ENCODE assay signal across 17 cellular contexts in the genomic region with DNA sequence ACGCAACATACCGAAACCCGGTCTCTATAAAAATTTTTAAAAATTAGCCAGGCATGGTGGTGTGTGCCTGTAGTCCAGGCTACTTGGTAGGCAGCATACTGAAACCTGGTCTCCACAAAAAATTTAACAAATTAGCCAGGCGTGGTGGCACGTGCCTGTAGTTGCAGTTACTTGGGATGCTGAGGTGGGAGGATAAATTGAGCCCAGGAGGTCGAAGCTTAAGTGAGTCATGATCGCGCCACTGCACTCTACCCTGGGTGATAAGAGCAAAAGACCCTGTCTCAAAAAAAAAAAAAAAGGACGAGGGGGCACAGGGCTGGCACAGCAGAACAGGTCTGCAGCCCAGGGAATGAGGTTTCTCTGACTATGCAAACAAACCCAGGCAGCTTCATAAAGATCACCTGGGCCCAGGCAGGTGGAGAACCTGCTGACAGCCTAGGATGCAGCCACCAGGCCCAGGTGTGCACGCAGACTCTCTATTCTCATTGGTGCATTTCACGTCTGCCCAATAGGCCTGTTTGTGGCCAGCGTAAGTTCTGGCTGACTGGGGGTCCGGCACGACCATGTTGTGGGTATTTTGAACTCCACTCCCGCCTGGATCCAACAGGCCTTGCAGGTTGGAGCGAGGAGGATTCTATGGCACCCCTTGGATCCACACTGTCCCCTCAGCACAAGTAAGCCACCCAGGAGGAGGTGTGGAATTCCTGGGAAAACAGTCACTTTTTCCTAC.
A peak's percentile ranks its signal among the peaks of the same experiment; 100 is the strongest.
DNase-seq lines count a peak whose midpoint lies in the region; ATAC-seq, FAIRE-seq and TF ChIP-seq lines count a peak whose summit lies in the region.
"Had no signal": no experiment of that assay in that cellular context is flagged by ENCODE, and none has a peak within 500 bp of the region (broad histone marks: within the 10 kb centered on the region; RNA-seq: fewer than 3 reads in every experiment).

No MANE protein-coding gene starts in this region.

- H3K4me3 ChIP-seq in HepG2 (replicated peaks in 1 of 3; ENCODE audit: insufficient read depth in 1 of 3, low read depth in 2 of 3, low read length in 3 of 3) (no peak overlapping the region), aorta (ENCODE audit: low read length in 2 of 2) (no peak overlapping the region)
- H3K4me3 ChIP-seq in effector memory CD4-positive, alpha-beta T cell (ENCODE audit: insufficient read depth, low read depth, low read length, poor library complexity, severe bottlenecking), result no peak overlapping the region
- H3K4me3 ChIP-seq: K562, Peyer's patch had no signal

- no peak for TF ChIP-seq POLR2A in HepG2 (IDR thresholded peaks at IDR 0.05; ENCODE audit: insufficient read depth in 1 of 2, low read depth in 2 of 2, low read length in 2 of 2)

- 42% methylated on average over 16 of the region's 16 CpGs for WGBS in HepG2 (ENCODE audit: low lambda C conversion rate)
- WGBS in aorta, 2 donors, result 90 to 93% methylated on average over 16 of the region's 16 CpGs

- no peak for TF ChIP-seq CTCF in HepG2 (CRISPR knock-in tag; IDR thresholded peaks at IDR 0.05)

- H3K9ac ChIP-seq in HepG2 (ENCODE audit: insufficient read depth, low read depth, low read length), result no peak overlapping the region
- H3K9ac ChIP-seq: SK-N-SH had no signal

- POLR2A ChIA-PET in HepG2 (lab: Yijun Ruan, JAX), result no interaction called here

- H3K36me3 ChIP-seq in HepG2 (replicated peaks in 1 of 2; ENCODE audit: control insufficient read depth in 1 of 2, insufficient read depth in 2 of 2, low read length in 2 of 2), result no peaks in the 10 kb centered on the region
- no peaks in the 10 kb centered on the region for H3K36me3 ChIP-seq in aorta (ENCODE audit: control insufficient read depth in 1 of 2, insufficient read depth in 2 of 2, low read length in 1 of 2)
- H3K36me3 ChIP-seq in effector memory CD4-positive, alpha-beta T cell (ENCODE audit: control insufficient read depth, insufficient read depth, low read length), result peaks cover 45% of the 10 kb centered on the region

- TF ChIP-seq RAD21 in HepG2 (CRISPR knock-in tag; IDR thresholded peaks at IDR 0.05), result no peak

- intact Hi-C loops in HepG2 (cut with micrococcal nuclease; ENCODE audit: unreplicated experiment), result no loop called here
- intact Hi-C loops in aorta (cut with DNase I), result loop anchor here (5.0 to 10.0 kb wide), 3 partner anchors 836 to 1419 kb away; a partner anchor contains a TSS

- H3K4me1 ChIP-seq in HepG2 (ENCODE audit: insufficient read depth, low read length) (peaks cover 18% of the 10 kb centered on the region), aorta (ENCODE audit: control insufficient read depth in 1 of 2, insufficient read depth in 2 of 2, low read length in 2 of 2) (no peaks in the 10 kb centered on the region)
- peaks cover 9% of the 10 kb centered on the region for H3K4me1 ChIP-seq in effector memory CD4-positive, alpha-beta T cell (ENCODE audit: control insufficient read depth, insufficient read depth, low read length, poor library complexity, severe bottlenecking)

- H3K27ac ChIP-seq in HepG2 (ENCODE audit: extremely low read length, insufficient read depth, low read length) (no peak overlapping the region), aorta (ENCODE audit: low read depth in 1 of 2, low read length in 2 of 2) (no peak overlapping the region)
- H3K27ac ChIP-seq in effector memory CD4-positive, alpha-beta T cell (ENCODE audit: insufficient read depth, low read length, poor library complexity, severe bottlenecking), result no peak overlapping the region
- H3K27ac ChIP-seq: Peyer's patch had no signal

- no peak for FAIRE-seq in HepG2 (lab: Jason Lieb, UNC)
- FAIRE-seq: K562 had no signal

- no peaks in the 10 kb centered on the region for H4K20me1 ChIP-seq in HepG2 (ENCODE audit: insufficient read depth, low read length)

- TF ChIP-seq EP300 in HepG2 (IDR thresholded peaks at IDR 0.05; ENCODE audit: low read depth in 2 of 2, low read length in 2 of 2) (no peak), HepG2 (CRISPR knock-in tag; IDR thresholded peaks at IDR 0.05; ENCODE audit: borderline replicate concordance) (no peak)

- no peak overlapping the region for H3K4me3 Mint-ChIP-seq in activated T-helper 17 cell treated with anti-CD3 and anti-CD28 coated beads, Interleukin-2, amount 50 U/mL, for 72 hours
- H3K4me3 Mint-ChIP-seq: B cell, H9, T-cell had no signal

- no peaks in the 10 kb centered on the region for H3K9me3 Mint-ChIP-seq in activated T-helper 17 cell treated with anti-CD3 and anti-CD28 coated beads, Interleukin-2, amount 50 U/mL, for 72 hours
- H3K9me3 Mint-ChIP-seq: H9, T-cell had no signal

- H3K4me1 Mint-ChIP-seq in activated T-helper 17 cell treated with anti-CD3 and anti-CD28 coated beads, Interleukin-2, amount 50 U/mL, for 72 hours, result peaks cover 9% of the 10 kb centered on the region

- no peaks in the 10 kb centered on the region for H3K27me3 Mint-ChIP-seq in activated T-helper 17 cell treated with anti-CD3 and anti-CD28 coated beads, Interleukin-2, amount 50 U/mL, for 72 hours
- H3K27me3 Mint-ChIP-seq: B cell, T-cell had no signal

- no peaks in the 10 kb centered on the region for H3K79me2 ChIP-seq in HepG2 (ENCODE audit: insufficient read depth, low read length)

- DNase-seq in NCI-H345 (lab: John Stamatoyannopoulos, UW), result peak; percentile 14
- no peak for DNase-seq in HepG2 (ENCODE audit: low spot score)
- peak; percentile 16 to 61 for DNase-seq in aorta
- DNase-seq in nucleus accumbens (lab: John Stamatoyannopoulos, UW), result no peak
- no peak for DNase-seq in C1 segment of cervical spinal cord (lab: John Stamatoyannopoulos, UW)
- DNase-seq in effector memory CD4-positive, alpha-beta T cell, result no peak
- DNase-seq: DMS79 treated with DMSO at 0.1 percent for 48 hours, H9, NCI-H187, NCI-H2171, SK-N-SH, T-cell had no signal

- peak overlapping the region; percentile 65 for H3K27ac Mint-ChIP-seq in activated T-helper 17 cell treated with anti-CD3 and anti-CD28 coated beads, Interleukin-2, amount 50 U/mL, for 72 hours
- H3K27ac Mint-ChIP-seq: B cell, T-cell had no signal

- no TSS peak for BruUV-seq in HepG2 (replicated peaks; lab: Mats Ljungman, UMichigan)

- in situ Hi-C loops in HepG2 (cut with HindIII; ENCODE audit: extremely low pct_ligation_motif_present, low pct_unique_long_range_greater_than_20kb), result loop anchor here (5.0 to 25.0 kb wide), 3 partner anchors 211 to 941 kb away; a partner anchor contains a TSS

- no peaks in the 10 kb centered on the region for H3K9me3 ChIP-seq in HepG2 (ENCODE audit: low read length)
- no peaks in the 10 kb centered on the region for H3K9me3 ChIP-seq in aorta (ENCODE audit: control insufficient read depth, low read length)
- H3K9me3 ChIP-seq in effector memory CD4-positive, alpha-beta T cell (ENCODE audit: control insufficient read depth, low read length), result no peaks in the 10 kb centered on the region
- H3K9me3 ChIP-seq: Peyer's patch, SK-N-SH had no signal

- H3K27me3 ChIP-seq in HepG2 (ENCODE audit: control insufficient read depth in 1 of 2, insufficient read depth in 2 of 2, low read length in 2 of 2) (peaks cover 16 to 37% of the 10 kb centered on the region in 2 experiments; a peak in 3 of 5 replicates), aorta (ENCODE audit: control insufficient read depth in 1 of 2, insufficient read depth in 2 of 2, low read length in 1 of 2) (no peaks in the 10 kb centered on the region)
- H3K27me3 ChIP-seq in effector memory CD4-positive, alpha-beta T cell (replicated peaks; ENCODE audit: control insufficient read depth, insufficient read depth, low read length, poor library complexity, severe bottlenecking), result no peaks in the 10 kb centered on the region
- H3K27me3 ChIP-seq: Peyer's patch had no signal

- peaks cover 48% of the 10 kb centered on the region for H3K36me3 Mint-ChIP-seq in activated T-helper 17 cell treated with anti-CD3 and anti-CD28 coated beads, Interleukin-2, amount 50 U/mL, for 72 hours (ENCODE audit: low read depth)

- no peak overlapping the region for H2AFZ ChIP-seq in HepG2 (ENCODE audit: low read length)

- no peak overlapping the region for H3K4me2 ChIP-seq in HepG2 (ENCODE audit: low read depth, low read length)
- H3K4me2 ChIP-seq: SK-N-SH had no signal

- CTCF ChIA-PET in HepG2 (lab: Yijun Ruan, JAX; ENCODE audit: low intra/inter-chr PET ratio, low total read pairs), result interaction anchor here (3.5 kb wide), 1 partner anchor 945 kb away, joined by 40 read pairs; no protein-coding TSS in a partner anchor

- no peak for ATAC-seq in activated T-helper 17 cell treated with anti-CD3 and anti-CD28 coated beads, Interleukin-2, amount 50 U/mL, for 72 hours (replicated peaks)
- ATAC-seq in HepG2, result no peak
- ATAC-seq in aorta (ENCODE audit: low FRiP score), result no peak
- ATAC-seq: Right ventricle myocardium inferior, T-cell had no signal

TF ChIP-seq in HepG2, 621 proteins besides CTCF, POLR2A, EP300 and RAD21 (continues in another document):
- TF ChIP-seq, protein P1, sequence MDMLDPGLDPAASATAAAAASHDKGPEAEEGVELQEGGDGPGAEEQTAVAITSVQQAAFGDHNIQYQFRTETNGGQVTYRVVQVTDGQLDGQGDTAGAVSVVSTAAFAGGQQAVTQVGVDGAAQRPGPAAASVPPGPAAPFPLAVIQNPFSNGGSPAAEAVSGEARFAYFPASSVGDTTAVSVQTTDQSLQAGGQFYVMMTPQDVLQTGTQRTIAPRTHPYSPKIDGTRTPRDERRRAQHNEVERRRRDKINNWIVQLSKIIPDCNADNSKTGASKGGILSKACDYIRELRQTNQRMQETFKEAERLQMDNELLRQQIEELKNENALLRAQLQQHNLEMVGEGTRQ (IDR thresholded peaks at IDR 0.05; ENCODE audit: low read depth, low read length), result 0 out of 2 replicates have a peak, but pooled peaks have one; percentile 1
- TF ChIP-seq, protein P1 (CRISPR knock-in tag; IDR thresholded peaks at IDR 0.05; ENCODE audit: borderline replicate concordance), result no peak
- no peak for TF ChIP-seq FOXO1 (CRISPR knock-in tag; IDR thresholded peaks at IDR 0.05)
- no peak for TF ChIP-seq CHD2 (IDR thresholded peaks at IDR 0.05; ENCODE audit: low read depth, low read length)
- TF ChIP-seq KDM6A (CRISPR knock-in tag; IDR thresholded peaks at IDR 0.05; ENCODE audit: low read depth), result no peak
- TF ChIP-seq ZNF292 (CRISPR knock-in tag; IDR thresholded peaks at IDR 0.05; ENCODE audit: borderline replicate concordance, low read depth), result no peak

Comparison
In these comparisons a context has a peak if more than half of its experiments do, and no peak if none do; other contexts are left out.
1. DNase-seq: peak in NCI-H345 (single experiment) and aorta (2 of 2); none in HepG2 (single experiment), nucleus accumbens (0 of 56), C1 segment of cervical spinal cord (0 of 14) and effector memory CD4-positive, alpha-beta T cell (0 of 3).